Comparison of ENCODE assay signal across 2 cellular contexts in genomic region chr6:122642604-122643003, GRCh38. TPM values are rescaled to one million over a fixed set of nuclear protein-coding genes. Genes with fewer than 3 reads are reported as not detected.
"Had no signal": no experiment of that assay in that cellular context is flagged by ENCODE, and none has a peak within 500 bp of the region (broad histone marks: within the 10 kb centered on the region; RNA-seq: fewer than 3 reads in every experiment).

No MANE protein-coding gene starts in this region.

RNA-seq across cellular contexts. Expression of gene PKIB, which starts 32.4 kb away (rescaled TPM):
- total RNA-seq: activated CD4-positive, alpha-beta T cell treated with anti-CD3 and anti-CD28 coated beads, Interleukin-2, amount 10 ng/mL, durations not matched to agents 24 days and 14 days; activated CD8-positive, alpha-beta memory T cell treated with anti-CD3 and anti-CD28 coated beads for 36 hours had no signal
